ENCODE assay signal across 8 cellular contexts in the genomic region with DNA sequence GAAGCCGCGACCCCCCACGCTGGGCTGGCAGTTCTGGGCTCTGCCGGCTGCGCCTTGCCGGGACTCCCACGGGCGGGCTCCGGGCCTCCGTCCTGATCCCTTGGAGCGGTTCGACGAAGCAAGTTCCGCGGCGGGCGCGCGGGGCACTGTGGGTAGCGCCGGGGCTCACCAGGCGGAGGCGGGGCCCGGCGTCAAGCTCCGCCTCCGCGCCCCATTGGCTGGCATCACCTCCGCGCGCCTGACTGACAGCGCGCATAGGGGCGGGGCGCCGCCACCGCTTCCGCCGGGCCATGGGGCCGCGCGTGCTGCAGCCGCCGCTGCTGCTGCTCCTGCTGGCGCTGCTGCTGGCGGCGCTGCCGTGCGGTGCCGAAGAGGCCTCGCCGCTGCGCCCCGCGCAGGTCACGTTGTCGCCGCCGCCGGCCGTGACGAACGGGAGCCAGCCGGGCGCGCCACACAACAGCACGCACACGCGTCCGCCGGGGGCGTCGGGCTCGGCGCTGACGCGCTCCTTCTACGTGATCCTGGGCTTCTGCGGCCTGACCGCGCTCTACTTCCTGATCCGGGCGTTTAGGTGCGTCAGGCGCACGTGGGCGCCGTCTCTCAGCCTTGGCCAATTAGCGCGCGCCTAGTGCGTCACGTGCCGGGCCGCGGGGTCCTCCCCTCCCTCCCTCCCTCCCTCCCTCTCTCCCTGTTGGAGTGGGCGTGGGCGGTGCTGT. TPM values are rescaled to one million over a fixed set of nuclear protein-coding genes. Genes with fewer than 3 reads are reported as not detected.
DNase-seq lines count a peak whose midpoint lies in the region; ATAC-seq and TF ChIP-seq lines count a peak whose summit lies in the region.

A gene (plus strand): TSS at position 271 of the 716 bp plus-strand sequence. CDS start 20 bp downstream, at position 291.

- no peak for TF ChIP-seq EP300 in Ishikawa (IDR thresholded peaks at IDR 0.05; ENCODE audit: borderline replicate concordance)

- no peak for TF ChIP-seq RAD21 in Ishikawa (IDR thresholded peaks at IDR 0.05; ENCODE audit: low read depth)

- peak; percentile 62 for ATAC-seq in GM21576 (IDR thresholded peaks at IDR 0.05; ENCODE audit: unreplicated experiment)

- no peak for TF ChIP-seq CTCF in epithelial cell of esophagus (IDR thresholded peaks at IDR 0.05; ENCODE audit: insufficient read depth, low read depth, low read length, missing control alignments)

- H3K4me3 ChIP-seq in epithelial cell of esophagus (ENCODE audit: low read length) = peak within 1 kb of the TSS; percentile 74

- DNase-seq in DMS 273 treated with DMSO at 0.1 percent for 48 hours (lab: John Stamatoyannopoulos, UW) (peak; percentile 95), OCI-M2 (lab: John Stamatoyannopoulos, UW; ENCODE audit: unreplicated experiment) (peak; percentile 63), activated T-cell treated with anti-CD3 and anti-CD28 coated beads for 4 hours (peak; percentile 96), epithelial cell of esophagus (ENCODE audit: low read depth) (peak; percentile 98), mucosa of gallbladder (ENCODE audit: low spot score) (peak; percentile 97)
- DNase-seq in stimulated activated CD8-positive, alpha-beta memory T cell treated with anti-CD3 and anti-CD28 coated beads, Interleukin-4, amount 100 ng/mL, for 4 hours (ENCODE audit: low read depth in 2 of 2, low spot score in 1 of 2) = peak; percentile 95 to 96

TF ChIP-seq in Ishikawa, 13 proteins besides CTCF, POLR2A, EP300 and RAD21:
- TF ChIP-seq TCF12 (IDR thresholded peaks at IDR 0.05; ENCODE audit: low read depth) (no peak; the same call in 1 of the 2 replicates), TAF1 (IDR thresholded peaks at IDR 0.05; ENCODE audit: low read depth) (peak; percentile 70; the same call in 1 of the 2 replicates), CEBPB (IDR thresholded peaks at IDR 0.05) (no peak), CREB1 (IDR thresholded peaks at IDR 0.05; ENCODE audit: low read depth) (peak; percentile 78), ZBTB7A (IDR thresholded peaks at IDR 0.05; ENCODE audit: low read depth) (no peak), FOXM1 (IDR thresholded peaks at IDR 0.05; ENCODE audit: borderline replicate concordance, low read depth) (no peak), YY1 (IDR thresholded peaks at IDR 0.05; ENCODE audit: low read depth) (no peak; the same call in 1 of the 2 replicates), NFIC (IDR thresholded peaks at IDR 0.05) (no peak), TEAD4 (IDR thresholded peaks at IDR 0.05) (no peak), EGR1 (IDR thresholded peaks at IDR 0.05) (peak; percentile 98; the same call in 1 of the 2 replicates)
- TF ChIP-seq, protein P1, sequence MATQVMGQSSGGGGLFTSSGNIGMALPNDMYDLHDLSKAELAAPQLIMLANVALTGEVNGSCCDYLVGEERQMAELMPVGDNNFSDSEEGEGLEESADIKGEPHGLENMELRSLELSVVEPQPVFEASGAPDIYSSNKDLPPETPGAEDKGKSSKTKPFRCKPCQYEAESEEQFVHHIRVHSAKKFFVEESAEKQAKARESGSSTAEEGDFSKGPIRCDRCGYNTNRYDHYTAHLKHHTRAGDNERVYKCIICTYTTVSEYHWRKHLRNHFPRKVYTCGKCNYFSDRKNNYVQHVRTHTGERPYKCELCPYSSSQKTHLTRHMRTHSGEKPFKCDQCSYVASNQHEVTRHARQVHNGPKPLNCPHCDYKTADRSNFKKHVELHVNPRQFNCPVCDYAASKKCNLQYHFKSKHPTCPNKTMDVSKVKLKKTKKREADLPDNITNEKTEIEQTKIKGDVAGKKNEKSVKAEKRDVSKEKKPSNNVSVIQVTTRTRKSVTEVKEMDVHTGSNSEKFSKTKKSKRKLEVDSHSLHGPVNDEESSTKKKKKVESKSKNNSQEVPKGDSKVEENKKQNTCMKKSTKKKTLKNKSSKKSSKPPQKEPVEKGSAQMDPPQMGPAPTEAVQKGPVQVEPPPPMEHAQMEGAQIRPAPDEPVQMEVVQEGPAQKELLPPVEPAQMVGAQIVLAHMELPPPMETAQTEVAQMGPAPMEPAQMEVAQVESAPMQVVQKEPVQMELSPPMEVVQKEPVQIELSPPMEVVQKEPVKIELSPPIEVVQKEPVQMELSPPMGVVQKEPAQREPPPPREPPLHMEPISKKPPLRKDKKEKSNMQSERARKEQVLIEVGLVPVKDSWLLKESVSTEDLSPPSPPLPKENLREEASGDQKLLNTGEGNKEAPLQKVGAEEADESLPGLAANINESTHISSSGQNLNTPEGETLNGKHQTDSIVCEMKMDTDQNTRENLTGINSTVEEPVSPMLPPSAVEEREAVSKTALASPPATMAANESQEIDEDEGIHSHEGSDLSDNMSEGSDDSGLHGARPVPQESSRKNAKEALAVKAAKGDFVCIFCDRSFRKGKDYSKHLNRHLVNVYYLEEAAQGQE (IDR thresholded peaks at IDR 0.05; ENCODE audit: low read depth) = no peak
- TF ChIP-seq, protein P2, sequence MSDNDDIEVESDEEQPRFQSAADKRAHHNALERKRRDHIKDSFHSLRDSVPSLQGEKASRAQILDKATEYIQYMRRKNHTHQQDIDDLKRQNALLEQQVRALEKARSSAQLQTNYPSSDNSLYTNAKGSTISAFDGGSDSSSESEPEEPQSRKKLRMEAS (IDR thresholded peaks at IDR 0.05) = peak; percentile 77
- TF ChIP-seq, protein P3, sequence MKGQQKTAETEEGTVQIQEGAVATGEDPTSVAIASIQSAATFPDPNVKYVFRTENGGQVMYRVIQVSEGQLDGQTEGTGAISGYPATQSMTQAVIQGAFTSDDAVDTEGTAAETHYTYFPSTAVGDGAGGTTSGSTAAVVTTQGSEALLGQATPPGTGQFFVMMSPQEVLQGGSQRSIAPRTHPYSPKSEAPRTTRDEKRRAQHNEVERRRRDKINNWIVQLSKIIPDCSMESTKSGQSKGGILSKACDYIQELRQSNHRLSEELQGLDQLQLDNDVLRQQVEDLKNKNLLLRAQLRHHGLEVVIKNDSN (IDR thresholded peaks at IDR 0.05) = peak; percentile 99

RNA-seq across cellular contexts. Expression of the gene that starts here (rescaled TPM):
- 57.6 TPM for total RNA-seq in mucosa of gallbladder

Comparison
In these comparisons a context has a peak if more than half of its experiments do, and no peak if none do; other contexts are left out.
1. Peak in every context shown above with its lines: DNase-seq, ATAC-seq and H3K4me3 ChIP-seq.